1 cellular context compared by ENCODE assay signal in genomic region chr9:87116492-87116891, GRCh38.
TF ChIP-seq lines count a peak whose summit lies in the region.

No MANE protein-coding gene starts in this region.

TF ChIP-seq in SK-N-SH treated with all-trans-retinoic acid at 6 μM for 48 hours, 23 proteins besides CTCF, POLR2A, EP300 and RAD21 (continued from another document):
- no peak for TF ChIP-seq TSHZ2 (CRISPR knock-in tag; IDR thresholded peaks at IDR 0.05)
